7 cellular contexts compared by ENCODE assay signal in the genomic region with DNA sequence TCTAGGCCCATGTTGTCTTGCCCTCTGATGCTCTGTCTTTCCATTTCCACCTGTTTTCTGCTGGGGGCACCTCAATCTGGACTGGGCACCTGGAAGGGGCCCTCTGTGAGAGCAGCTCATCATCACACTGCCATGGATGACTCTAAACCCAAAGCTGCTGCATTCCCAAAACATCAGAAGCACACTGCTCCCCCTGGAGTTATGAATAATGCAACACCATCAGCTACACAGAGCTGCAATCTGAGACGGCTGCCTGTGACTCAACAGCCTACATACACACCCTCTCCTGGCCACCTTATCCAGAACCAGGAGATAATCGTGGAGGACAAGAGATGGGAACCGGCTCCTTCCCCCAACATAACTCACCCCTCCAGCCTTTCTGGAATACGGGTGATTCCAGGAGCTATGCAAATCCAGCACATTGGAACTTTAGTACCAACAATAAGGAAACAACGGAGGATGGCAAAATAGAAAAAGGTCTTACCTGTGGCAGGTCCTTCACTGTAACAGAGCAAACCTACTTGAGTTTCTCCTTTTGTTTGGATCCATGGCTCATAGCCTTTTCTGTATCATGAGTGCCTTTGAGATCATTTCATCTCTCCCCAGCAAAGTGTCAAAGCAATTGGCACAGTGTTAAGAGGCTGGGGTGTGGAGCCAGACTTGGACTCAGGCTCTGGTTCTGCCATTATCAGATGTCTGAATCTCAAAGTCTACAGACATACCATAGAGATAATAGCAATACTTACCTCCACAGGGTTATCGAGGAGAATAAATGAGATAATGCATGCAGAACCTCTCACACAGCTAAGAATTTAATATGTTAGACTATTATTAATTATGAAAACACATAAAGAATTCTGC. TPM values are rescaled to one million over a fixed set of nuclear protein-coding genes. Genes with fewer than 3 reads are reported as not detected.
A peak's percentile ranks its signal among the peaks of the same experiment; 100 is the strongest.
DNase-seq lines count a peak whose midpoint lies in the region; ATAC-seq and FAIRE-seq lines count a peak whose summit lies in the region.

No MANE protein-coding gene starts in this region.

- WGBS in small intestine, 3 donors: 28 to 57% (median 45%) methylated on average over 6 of the region's 6 CpGs

- H2AFZ ChIP-seq in Karpas-422 (ENCODE audit: low read length): no peak overlapping the region

- H3K9me2 ChIP-seq in Karpas-422 (replicated peaks; ENCODE audit: insufficient read depth, low read length): no peaks in the 10 kb centered on the region

- no peak overlapping the region for H3K9ac ChIP-seq in Karpas-422 (ENCODE audit: low read length)

- H3K9me3 Mint-ChIP-seq in activated T-helper 1 cell treated with anti-CD3 and anti-CD28 coated beads, Interleukin-12 subunit alpha, Interleukin-12 subunit beta, Interleukin-2, Interleukin-4 antibody, amounts not matched to agents 30 ng/mL and 10 ng/mL and 1 ng/mL, durations not matched to agents 14 hours and 24 hours and 36 hours: no peaks in the 10 kb centered on the region

- H3K4me2 ChIP-seq in Karpas-422 (ENCODE audit: low read depth, low read length, poor library complexity, severe bottlenecking): no peak overlapping the region

- ATAC-seq in Right ventricle myocardium superior (ENCODE audit: poor library complexity): peak; percentile 53
- no peak for ATAC-seq in GM21737 (IDR thresholded peaks at IDR 0.05; ENCODE audit: unreplicated experiment)

- intact Hi-C loops in activated T-helper 1 cell treated with anti-CD3 and anti-CD28 coated beads, Interleukin-12 subunit alpha, Interleukin-12 subunit beta, Interleukin-2, Interleukin-4 antibody, amounts not matched to agents 30 ng/mL and 10 ng/mL and 1 ng/mL, durations not matched to agents 14 hours and 24 hours and 36 hours (cut with micrococcal nuclease): loop anchor here (1.0 to 2.0 kb wide), 2 partner anchors 17 to 74 kb away; no protein-coding TSS in a partner anchor
- intact Hi-C loops in Right ventricle myocardium superior (cut with DNase I): no loop called here

- no peaks in the 10 kb centered on the region for H3K27me3 Mint-ChIP-seq in activated T-helper 1 cell treated with anti-CD3 and anti-CD28 coated beads, Interleukin-12 subunit alpha, Interleukin-12 subunit beta, Interleukin-2, Interleukin-4 antibody, amounts not matched to agents 30 ng/mL and 10 ng/mL and 1 ng/mL, durations not matched to agents 14 hours and 24 hours and 36 hours (ENCODE audit: insufficient read depth)

- H3K4me1 Mint-ChIP-seq in activated T-helper 1 cell treated with anti-CD3 and anti-CD28 coated beads, Interleukin-12 subunit alpha, Interleukin-12 subunit beta, Interleukin-2, Interleukin-4 antibody, amounts not matched to agents 30 ng/mL and 10 ng/mL and 1 ng/mL, durations not matched to agents 14 hours and 24 hours and 36 hours (ENCODE audit: low read depth): peaks cover 53% of the 10 kb centered on the region

- DNase-seq in EH (ENCODE audit: low read depth) (peak; percentile 91), Karpas-422 (peak; percentile 62), Right ventricle myocardium superior (no peak), small intestine (peak; percentile 77), NCI-H446 treated with DMSO at 0.1 percent for 48 hours (lab: John Stamatoyannopoulos, UW) (no peak)
- DNase-seq in activated T-helper 1 cell treated with anti-CD3 and anti-CD28 coated beads, Interleukin-12 subunit alpha, Interleukin-12 subunit beta, Interleukin-2, Interleukin-4 antibody, amounts not matched to agents 30 ng/mL and 10 ng/mL and 1 ng/mL, durations not matched to agents 14 hours and 24 hours and 36 hours (ENCODE audit: low spot score): peak; percentile 27

- no peak overlapping the region for H3K4me3 Mint-ChIP-seq in activated T-helper 1 cell treated with anti-CD3 and anti-CD28 coated beads, Interleukin-12 subunit alpha, Interleukin-12 subunit beta, Interleukin-2, Interleukin-4 antibody, amounts not matched to agents 30 ng/mL and 10 ng/mL and 1 ng/mL, durations not matched to agents 14 hours and 24 hours and 36 hours

- H4K20me1 ChIP-seq in Karpas-422 (ENCODE audit: insufficient read depth, low read depth, low read length): no peaks in the 10 kb centered on the region

- no peaks in the 10 kb centered on the region for H3K27me3 ChIP-seq in Karpas-422 (ENCODE audit: low read length)
- H3K27me3 ChIP-seq in small intestine (ENCODE audit: control insufficient read depth in 2 of 2, insufficient read depth in 2 of 2, low read length in 2 of 2): no peaks in the 10 kb centered on the region

- H3K36me3 Mint-ChIP-seq in activated T-helper 1 cell treated with anti-CD3 and anti-CD28 coated beads, Interleukin-12 subunit alpha, Interleukin-12 subunit beta, Interleukin-2, Interleukin-4 antibody, amounts not matched to agents 30 ng/mL and 10 ng/mL and 1 ng/mL, durations not matched to agents 14 hours and 24 hours and 36 hours (ENCODE audit: low read depth): peaks cover 64% of the 10 kb centered on the region

- no peak for FAIRE-seq in small intestine (lab: Jason Lieb, UNC)

- H3K4me1 ChIP-seq in Karpas-422 (ENCODE audit: low read length): no peaks in the 10 kb centered on the region
- peaks cover 3 to 16% of the 10 kb centered on the region in 2 donors for H3K4me1 ChIP-seq in small intestine (ENCODE audit: control insufficient read depth in 2 of 2, insufficient read depth in 1 of 2, low read depth in 1 of 2, low read length in 1 of 2)

- no peak overlapping the region for H3K27ac ChIP-seq in Karpas-422 (ENCODE audit: low read length)
- peak overlapping the region; percentile 4 to 5 for H3K27ac ChIP-seq in small intestine (ENCODE audit: low read depth in 1 of 2, low read length in 1 of 2)

- H3K9me3 ChIP-seq in Karpas-422 (ENCODE audit: low read length) (no peaks in the 10 kb centered on the region), small intestine (ENCODE audit: control insufficient read depth, low read depth) (no peaks in the 10 kb centered on the region)

- H3K36me3 ChIP-seq in Karpas-422 (ENCODE audit: insufficient read depth, low read length) (peaks cover 42% of the 10 kb centered on the region), small intestine (ENCODE audit: control insufficient read depth in 2 of 2, insufficient read depth in 2 of 2, low read length in 2 of 2) (peaks cover 2 to 15% of the 10 kb centered on the region in 2 donors)

- H3K4me3 ChIP-seq in Karpas-422 (ENCODE audit: low read length) (no peak overlapping the region), small intestine (ENCODE audit: low read depth in 1 of 2, low read length in 2 of 2) (no peak overlapping the region)

- no peaks in the 10 kb centered on the region; the same call in 1 of the 2 replicates for H3K79me2 ChIP-seq in Karpas-422 (ENCODE audit: low read length)

- H3K27ac Mint-ChIP-seq in activated T-helper 1 cell treated with anti-CD3 and anti-CD28 coated beads, Interleukin-12 subunit alpha, Interleukin-12 subunit beta, Interleukin-2, Interleukin-4 antibody, amounts not matched to agents 30 ng/mL and 10 ng/mL and 1 ng/mL, durations not matched to agents 14 hours and 24 hours and 36 hours: no peak overlapping the region

RNA-seq across cellular contexts. Expression of a gene that starts 29.3 kb away (rescaled TPM):
- 145 and 287 TPM in 2 replicates for total RNA-seq in Karpas-422 (2014; rRNA removed; shearing (Covaris generic); ENCODE audit: low replicate concordance)
- total RNA-seq in activated T-helper 1 cell treated with anti-CD3 and anti-CD28 coated beads, Interleukin-12 subunit alpha, Interleukin-12 subunit beta, Interleukin-2, Interleukin-4 antibody, amounts not matched to agents 30 ng/mL and 10 ng/mL and 1 ng/mL, durations not matched to agents 14 hours and 24 hours and 36 hours: 387 and 400 TPM in 2 replicates
- 124 TPM for total RNA-seq in Right ventricle myocardium superior
- 100 to 1,000 TPM; 180 to 208 (median 202) TPM for polyA plus RNA-seq in small intestine

RNA-seq across cellular contexts. Expression of a gene that starts 42.8 kb away (rescaled TPM):
- total RNA-seq in Karpas-422 (2014; rRNA removed; shearing (Covaris generic); ENCODE audit: low replicate concordance): 86.1 and 160 TPM in 2 replicates
- total RNA-seq in activated T-helper 1 cell treated with anti-CD3 and anti-CD28 coated beads, Interleukin-12 subunit alpha, Interleukin-12 subunit beta, Interleukin-2, Interleukin-4 antibody, amounts not matched to agents 30 ng/mL and 10 ng/mL and 1 ng/mL, durations not matched to agents 14 hours and 24 hours and 36 hours: 52.1 and 56.5 TPM in 2 replicates
- total RNA-seq in Right ventricle myocardium superior: 14.3 TPM
- 10 to 100 TPM; 20.8 to 29.2 (median 28.9) TPM for polyA plus RNA-seq in small intestine

Comparison
In these comparisons a context has a peak if more than half of its experiments do, and no peak if none do; other contexts are left out.
1. DNase-seq: peak in EH (single experiment), Karpas-422 (single experiment), activated T-helper 1 cell treated with anti-CD3 and anti-CD28 coated beads, Interleukin-12 subunit alpha, Interleukin-12 subunit beta, Interleukin-2, Interleukin-4 antibody, amounts not matched to agents 30 ng/mL and 10 ng/mL and 1 ng/mL, durations not matched to agents 14 hours and 24 hours and 36 hours (single experiment) and small intestine (single experiment); none in Right ventricle myocardium superior (single experiment) and NCI-H446 treated with DMSO at 0.1 percent for 48 hours (single experiment).